ENCODE assay signal across 10 cellular contexts in the genomic region with DNA sequence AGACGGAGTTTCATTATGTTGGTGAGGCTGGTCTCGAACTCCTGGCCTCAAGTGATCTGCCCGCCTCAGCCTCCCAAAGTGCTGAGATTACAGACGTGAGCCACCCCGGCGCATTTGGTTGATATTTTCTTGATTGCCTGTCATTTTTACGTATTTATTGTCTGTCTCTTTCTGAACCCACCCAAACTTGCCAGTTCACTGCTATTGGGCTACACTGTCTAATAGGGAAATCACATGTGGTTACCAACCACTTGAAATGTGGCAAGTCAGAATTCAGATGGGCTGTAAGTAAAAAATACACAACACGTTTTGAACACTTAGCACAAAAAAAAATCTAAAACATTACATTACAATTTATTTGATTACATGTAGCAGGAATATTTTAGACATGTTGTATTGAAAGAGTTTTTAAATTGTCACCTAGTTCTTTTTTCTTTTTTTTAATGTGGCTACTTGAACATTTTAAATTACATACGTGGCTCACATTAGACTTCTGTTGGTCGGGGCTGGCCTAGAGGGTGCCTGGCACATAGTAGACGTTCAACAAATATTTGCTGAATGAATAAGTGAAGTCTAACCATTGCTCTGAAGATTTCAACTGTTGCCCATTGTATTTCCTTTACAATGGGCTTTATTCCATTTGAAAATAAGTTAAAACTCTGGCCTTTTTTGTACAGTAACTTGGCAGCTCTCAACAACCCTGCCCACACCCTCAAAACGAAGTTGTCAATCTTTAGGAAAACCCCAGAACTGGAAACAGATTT. TPM values are rescaled to one million over a fixed set of nuclear protein-coding genes. Genes with fewer than 3 reads are reported as not detected.
DNase-seq lines count a peak whose midpoint lies in the region; FAIRE-seq and TF ChIP-seq lines count a peak whose summit lies in the region.
"Had no signal": no experiment of that assay in that cellular context is flagged by ENCODE, and none has a peak within 500 bp of the region (broad histone marks: within the 10 kb centered on the region; RNA-seq: fewer than 3 reads in every experiment).

No MANE protein-coding gene starts in this region.

- no peaks in the 10 kb centered on the region for H3K27me3 ChIP-seq in keratinocyte (ENCODE audit: control insufficient read depth, extremely low read depth, insufficient read depth, low read length)
- no peaks in the 10 kb centered on the region for H3K27me3 ChIP-seq in testis

- no peak for DNase-seq in activated CD4-positive, alpha-beta T cell treated with anti-CD3 and anti-CD28 coated beads, Interleukin-2, amount 10 ng/mL, durations not matched to agents 7 days and 5 days
- no peak for DNase-seq in activated CD4-positive, alpha-beta T cell treated with anti-CD3 and anti-CD28 coated beads, Interleukin-2, amount 50 U/mL, for 48 hours
- no peak for DNase-seq in keratinocyte (ENCODE audit: low read depth, low spot score)
- no peak for DNase-seq in testis
- DNase-seq in inferior parietal cortex (ENCODE audit: extremely low spot score): no peak
- DNase-seq in NCI-H748 treated with DMSO at 0.1 percent for 48 hours (lab: John Stamatoyannopoulos, UW): no peak
- no peak for DNase-seq in NCI-H2081 (lab: John Stamatoyannopoulos, UW)
- DNase-seq: COR-L47 had no signal

- H3K4me2 ChIP-seq in keratinocyte (ENCODE audit: control insufficient read depth, extremely low read depth, insufficient read depth, low read depth, low read length): peak overlapping the region; percentile 79

- H3K4me1 Mint-ChIP-seq in activated CD4-positive, alpha-beta T cell treated with anti-CD3 and anti-CD28 coated beads, Interleukin-2, amount 10 ng/mL, durations not matched to agents 7 days and 5 days: peaks cover 40% of the 10 kb centered on the region

- no peaks in the 10 kb centered on the region for H3K27me3 Mint-ChIP-seq in activated CD4-positive, alpha-beta T cell treated with anti-CD3 and anti-CD28 coated beads, Interleukin-2, amount 10 ng/mL, durations not matched to agents 7 days and 5 days

- H3K79me2 ChIP-seq in keratinocyte (ENCODE audit: control insufficient read depth, insufficient read depth, low read length): peaks cover 45% of the 10 kb centered on the region

- no peaks in the 10 kb centered on the region for H3K36me3 ChIP-seq in keratinocyte (ENCODE audit: control insufficient read depth in 2 of 2, extremely low read depth in 1 of 2, insufficient read depth in 2 of 2, low read length in 2 of 2)
- no peaks in the 10 kb centered on the region for H3K36me3 ChIP-seq in testis (ENCODE audit: low read depth, missing control alignments)

- FAIRE-seq in keratinocyte (lab: Jason Lieb, UNC): no peak

- intact Hi-C loops in testis (cut with DNase I; ENCODE audit: low total_unique reads): no loop called here

- TF ChIP-seq CTCF in keratinocyte (optimal IDR thresholded peaks at IDR 0.05 in 1 of 3, IDR thresholded peaks at IDR 0.05 in 1 of 3, conservative IDR thresholded peaks at IDR 0.05 in 1 of 3; ENCODE audit: extremely low read depth in 1 of 3, insufficient read depth in 2 of 3, low read length in 3 of 3) (no peak), testis (IDR thresholded peaks at IDR 0.05) (no peak)

- H3K4me1 ChIP-seq in keratinocyte (ENCODE audit: control insufficient read depth, extremely low read depth, insufficient read depth, low read length) (peaks cover 19% of the 10 kb centered on the region), testis (peaks cover 15% of the 10 kb centered on the region)

- no peak overlapping the region for H2AFZ ChIP-seq in keratinocyte (ENCODE audit: control insufficient read depth, low read length)

- no peaks in the 10 kb centered on the region for H3K9me1 ChIP-seq in keratinocyte (ENCODE audit: control insufficient read depth, extremely low read depth, insufficient read depth, low read length)

- H3K27ac ChIP-seq in angular gyrus (ENCODE audit: low read depth, low read length): peak overlapping the region; percentile 86
- H3K27ac ChIP-seq in keratinocyte (ENCODE audit: control insufficient read depth, insufficient read depth, low read length): peak overlapping the region; percentile 78
- H3K27ac ChIP-seq in testis: peak overlapping the region; percentile 94 to 97
- H3K27ac ChIP-seq: HL-60 had no signal

- H3K9ac ChIP-seq in keratinocyte (ENCODE audit: control insufficient read depth, extremely low read depth, insufficient read depth, low read length): peak overlapping the region; percentile 77

- H3K9me3 ChIP-seq in keratinocyte (ENCODE audit: control insufficient read depth, low read depth, low read length) (no peaks in the 10 kb centered on the region), testis (no peaks in the 10 kb centered on the region)

- 60 to 70% methylated on average over 12 of the region's 12 CpGs for WGBS in testis, 2 donors

- H3K9me3 Mint-ChIP-seq in activated CD4-positive, alpha-beta T cell treated with anti-CD3 and anti-CD28 coated beads, Interleukin-2, amount 10 ng/mL, durations not matched to agents 7 days and 5 days: no peaks in the 10 kb centered on the region

- dilution Hi-C loops in keratinocyte (cut with MboI; ENCODE audit: extremely low pct_ligation_motif_present, low sequenced_read_pairs): no loop called here

- H3K36me3 Mint-ChIP-seq in activated CD4-positive, alpha-beta T cell treated with anti-CD3 and anti-CD28 coated beads, Interleukin-2, amount 10 ng/mL, durations not matched to agents 7 days and 5 days (ENCODE audit: low read depth): peaks cover 3% of the 10 kb centered on the region

- no peaks in the 10 kb centered on the region for H4K20me1 ChIP-seq in keratinocyte (ENCODE audit: control insufficient read depth, extremely low read depth, insufficient read depth, low read length)

- CTCF ChIA-PET in activated CD4-positive, alpha-beta T cell treated with anti-CD3 and anti-CD28 coated beads, Interleukin-2, amount 10 ng/mL, durations not matched to agents 7 days and 5 days (lab: Charles Lee): interaction anchor here (0.5 to 2.7 kb wide), 3 partner anchors 15 to 121 kb away, joined by 3 to 6 read pairs (median 5); a partner anchor contains a TSS

- H3K4me3 ChIP-seq in keratinocyte (ENCODE audit: control insufficient read depth in 2 of 3, extremely low read depth in 1 of 3, insufficient read depth in 2 of 3, low read depth in 1 of 3, low read length in 3 of 3) (peak overlapping the region; percentile 73 to 89 (median 76)), testis (no peak overlapping the region)

- TF ChIP-seq POLR2A in testis (IDR thresholded peaks at IDR 0.05): no peak

- POLR2A ChIA-PET in activated CD4-positive, alpha-beta T cell treated with anti-CD3 and anti-CD28 coated beads, Interleukin-2, amount 10 ng/mL, durations not matched to agents 7 days and 5 days (lab: Charles Lee): interaction anchor here (0.5 kb wide), 1 partner anchor 103 kb away, joined by 4 read pairs; no protein-coding TSS in a partner anchor

- H3K4me3 Mint-ChIP-seq in activated CD4-positive, alpha-beta T cell treated with anti-CD3 and anti-CD28 coated beads, Interleukin-2, amount 10 ng/mL, durations not matched to agents 7 days and 5 days: peak overlapping the region; percentile 85

- peak overlapping the region; percentile 89 for H3K27ac Mint-ChIP-seq in activated CD4-positive, alpha-beta T cell treated with anti-CD3 and anti-CD28 coated beads, Interleukin-2, amount 10 ng/mL, durations not matched to agents 7 days and 5 days

RNA-seq across cellular contexts. Expression of a gene that starts 1.9 kb away (rescaled TPM):
- total RNA-seq in activated CD4-positive, alpha-beta T cell treated with anti-CD3 and anti-CD28 coated beads, Interleukin-2, amount 10 ng/mL, durations not matched to agents 7 days and 5 days: 10 to 100 TPM; 44.3 to 46.4 TPM
- polyA plus RNA-seq in keratinocyte: 83.2 to 145 TPM (median 84.0 TPM) in 3 replicates
- 41.1 TPM for polyA plus RNA-seq in keratinocyte (2011; ENCODE audit: low read depth)
- 126 and 127 TPM in 2 replicates for polyA plus RNA-seq in keratinocyte (2011; cell fraction: cytosol; rRNA removed)
- polyA plus RNA-seq in keratinocyte (2011; cell fraction: nucleus; rRNA removed): 43.2 and 44.1 TPM in 2 replicates
- polyA plus RNA-seq in keratinocyte (2012; ENCODE audit: low replicate concordance): 46.5 and 80.6 TPM in 2 replicates
- 232 to 330 TPM (median 279 TPM) in 3 replicates for polyA minus RNA-seq in keratinocyte
- polyA minus RNA-seq in keratinocyte (2011; cell fraction: cytosol; rRNA and poly(A)+ RNA removed): 205 TPM
- 26.1 and 63.4 TPM in 2 replicates for polyA minus RNA-seq in keratinocyte (2011; cell fraction: nucleus; rRNA and poly(A)+ RNA removed)
- 10 to 100 TPM; 59.4 to 81.6 TPM for total RNA-seq in testis
- polyA plus RNA-seq in testis (ENCODE audit: insufficient read depth, low read depth, low replicate concordance): 54.5 TPM

RNA-seq across cellular contexts. Expression of a gene that starts 42.6 kb away (rescaled TPM):
- 10 to 100 TPM; 41.9 to 45.1 TPM for total RNA-seq in activated CD4-positive, alpha-beta T cell treated with anti-CD3 and anti-CD28 coated beads, Interleukin-2, amount 10 ng/mL, durations not matched to agents 7 days and 5 days
- 9.2 to 24.0 TPM (median 21.2 TPM) in 3 replicates for polyA plus RNA-seq in keratinocyte
- 1.9 TPM for polyA plus RNA-seq in keratinocyte (2011; ENCODE audit: low read depth)
- 8.9 and 9.3 TPM in 2 replicates for polyA plus RNA-seq in keratinocyte (2011; cell fraction: cytosol; rRNA removed)
- 8.8 and 11.9 TPM in 2 replicates for polyA plus RNA-seq in keratinocyte (2011; cell fraction: nucleus; rRNA removed)
- 3.6 and 14.2 TPM in 2 replicates for polyA plus RNA-seq in keratinocyte (2012; ENCODE audit: low replicate concordance)
- 7.0 to 21.4 TPM (median 8.8 TPM) in 3 replicates for polyA minus RNA-seq in keratinocyte
- 8.8 TPM for polyA minus RNA-seq in keratinocyte (2011; cell fraction: cytosol; rRNA and poly(A)+ RNA removed)
- polyA minus RNA-seq in keratinocyte (2011; cell fraction: nucleus; rRNA and poly(A)+ RNA removed): 4.2 and 6.3 TPM in 2 replicates
- 10 to 100 TPM; 20.9 to 23.0 TPM for total RNA-seq in testis
- polyA plus RNA-seq in testis (ENCODE audit: insufficient read depth, low read depth, low replicate concordance): 20.0 TPM

RNA-seq across cellular contexts. Expression of a gene that starts 44.7 kb away (rescaled TPM):
- total RNA-seq in activated CD4-positive, alpha-beta T cell treated with anti-CD3 and anti-CD28 coated beads, Interleukin-2, amount 10 ng/mL, durations not matched to agents 7 days and 5 days: 1 to 10 TPM; 6.4 to 6.7 TPM
- polyA plus RNA-seq in keratinocyte: 11.4 to 12.7 TPM (median 12.1 TPM) in 3 replicates
- 1.5 TPM for polyA plus RNA-seq in keratinocyte (2011; ENCODE audit: low read depth)
- 7.6 and 12.9 TPM in 2 replicates for polyA plus RNA-seq in keratinocyte (2011; cell fraction: cytosol; rRNA removed)
- polyA plus RNA-seq in keratinocyte (2011; cell fraction: nucleus; rRNA removed): 19.9 and 25.0 TPM in 2 replicates
- 6.5 and 12.7 TPM in 2 replicates for polyA plus RNA-seq in keratinocyte (2012; ENCODE audit: low replicate concordance)
- polyA minus RNA-seq in keratinocyte: 36.9 to 61.1 TPM (median 42.6 TPM) in 3 replicates
- 19.8 TPM for polyA minus RNA-seq in keratinocyte (2011; cell fraction: cytosol; rRNA and poly(A)+ RNA removed)
- polyA minus RNA-seq in keratinocyte (2011; cell fraction: nucleus; rRNA and poly(A)+ RNA removed): 17.9 and 28.5 TPM in 2 replicates
- total RNA-seq in testis: 10 to 100 TPM; 43.2 to 51.0 TPM
- 14.8 TPM for polyA plus RNA-seq in testis (ENCODE audit: insufficient read depth, low read depth, low replicate concordance)

Comparison
In these comparisons a context has a peak if more than half of its experiments do, and no peak if none do; other contexts are left out.
1. H3K4me3 ChIP-seq: peak in keratinocyte (3 of 3); none in testis (0 of 2).
2. RNA of a gene that starts 44.7 kb away (total RNA-seq): 43.2 to 51.0 TPM in testis; 6.4 to 6.7 TPM in activated CD4-positive, alpha-beta T cell treated with anti-CD3 and anti-CD28 coated beads, Interleukin-2, amount 10 ng/mL, durations not matched to agents 7 days and 5 days; every median in the first group is over 4 times any median in the second.
3. Peak in every context shown above with its lines, with median percentiles within 50 percentile points of each other: H3K27ac ChIP-seq.